Comparison of ENCODE assay signal across 8 cellular contexts in the genomic region with DNA sequence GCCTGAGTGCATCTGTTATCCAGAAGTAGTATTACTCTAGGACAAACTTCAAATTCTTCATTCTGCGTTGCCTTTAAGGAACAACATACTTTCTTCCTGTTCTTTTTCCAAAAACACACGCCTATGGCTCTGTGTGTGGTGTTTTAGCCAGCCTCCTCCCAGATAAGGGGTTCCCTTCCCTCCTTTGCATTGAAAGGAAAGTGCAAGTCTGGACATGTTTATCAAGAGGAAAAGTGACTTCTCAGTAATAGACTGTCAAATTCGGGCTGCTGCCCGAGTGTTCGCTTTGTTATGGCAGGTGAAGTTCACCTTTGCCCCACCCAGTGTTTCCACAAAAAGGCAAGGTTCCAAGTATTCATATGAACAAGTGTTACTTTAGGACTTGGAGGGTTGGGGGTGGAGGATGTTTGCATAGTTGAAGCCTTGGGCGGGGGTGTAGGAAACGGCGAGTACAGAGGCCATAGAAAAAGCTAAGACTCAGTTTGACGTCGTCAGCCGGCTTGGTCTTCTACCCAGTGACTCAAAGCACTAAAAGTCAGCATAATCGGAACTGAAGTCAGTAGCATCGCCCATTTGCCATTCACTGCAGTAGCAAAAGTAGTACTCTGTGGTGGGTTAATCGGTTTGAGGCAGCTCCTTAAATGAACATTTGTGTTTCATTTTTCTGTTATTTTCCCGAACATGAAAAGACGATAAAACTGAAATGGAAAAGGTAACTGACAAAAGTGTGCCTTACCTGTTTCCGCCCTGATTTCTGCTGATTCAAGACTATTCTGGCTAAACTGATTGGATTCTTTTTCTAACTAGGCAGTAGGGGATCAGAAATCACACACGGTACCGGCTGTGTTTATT. TPM values are rescaled to one million over a fixed set of nuclear protein-coding genes. Genes with fewer than 3 reads are reported as not detected.
A peak's percentile ranks its signal among the peaks of the same experiment; 100 is the strongest.
DNase-seq lines count a peak whose midpoint lies in the region; ATAC-seq and TF ChIP-seq lines count a peak whose summit lies in the region.

No MANE protein-coding gene starts in this region.

- POLR2A ChIA-PET in activated CD4-positive, alpha-beta memory T cell treated with anti-CD3 and anti-CD28 coated beads, Interleukin-2, amount 10 ng/mL, durations not matched to agents 7 days and 5 days (lab: Charles Lee) = interaction anchor here (0.8 to 11.8 kb wide), 36 partner anchors 9 to 666 kb away, joined by 3 to 241 read pairs (median 6); a partner anchor contains a TSS

- no peak overlapping the region for H2AFZ ChIP-seq in KMS-11 (ENCODE audit: low read depth)

- peak; percentile 87 for DNase-seq in activated CD4-positive, alpha-beta memory T cell treated with anti-CD3 and anti-CD28 coated beads, Interleukin-2, amount 10 ng/mL, durations not matched to agents 7 days and 5 days
- no peak for DNase-seq in epithelial cell of proximal tubule (ENCODE audit: low read depth)
- DNase-seq in progenitor cell of endocrine pancreas (ENCODE audit: low spot score, unreplicated experiment) = no peak
- no peak for DNase-seq in anterior cingulate cortex (lab: John Stamatoyannopoulos, UW)

- peaks cover 32% of the 10 kb centered on the region for H3K4me1 ChIP-seq in KMS-11 (ENCODE audit: low read depth, poor library complexity, severe bottlenecking)

- H3K4me3 Mint-ChIP-seq in activated CD4-positive, alpha-beta memory T cell treated with anti-CD3 and anti-CD28 coated beads, Interleukin-2, amount 10 ng/mL, durations not matched to agents 7 days and 5 days = peak overlapping the region; percentile 87
- H3K4me3 Mint-ChIP-seq in progenitor cell of endocrine pancreas (ENCODE audit: low read depth) = peak overlapping the region; percentile 44

- H4K20me1 ChIP-seq in KMS-11 (ENCODE audit: insufficient read depth) = no peaks in the 10 kb centered on the region

- ATAC-seq in GM19351 (IDR thresholded peaks at IDR 0.05; ENCODE audit: unreplicated experiment) (peak; percentile 47), HG03135 (IDR thresholded peaks at IDR 0.05; ENCODE audit: unreplicated experiment) (no peak), GM19397 (IDR thresholded peaks at IDR 0.05; ENCODE audit: unreplicated experiment) (no peak)

- H3K36me3 Mint-ChIP-seq in activated CD4-positive, alpha-beta memory T cell treated with anti-CD3 and anti-CD28 coated beads, Interleukin-2, amount 10 ng/mL, durations not matched to agents 7 days and 5 days (ENCODE audit: low read depth) = peaks cover 98% of the 10 kb centered on the region
- no peaks in the 10 kb centered on the region for H3K36me3 Mint-ChIP-seq in progenitor cell of endocrine pancreas (ENCODE audit: insufficient read depth)

- no peak for TF ChIP-seq CTCF in KMS-11 (conservative IDR thresholded peaks at IDR 0.05; ENCODE audit: low read depth, low read length)
- no peak for TF ChIP-seq CTCF in epithelial cell of proximal tubule (conservative IDR thresholded peaks at IDR 0.05; ENCODE audit: low read depth, low read length)
- no peak for TF ChIP-seq CTCF in progenitor cell of endocrine pancreas (IDR thresholded peaks at IDR 0.05; ENCODE audit: unreplicated experiment)

- H3K4me3 ChIP-seq in KMS-11 (IDR thresholded peaks at IDR 0.05; ENCODE audit: insufficient read depth, low read depth, low read length) (no peak overlapping the region), epithelial cell of proximal tubule (ENCODE audit: low read depth, low read length) (peak overlapping the region; percentile 20)

- H3K9me3 Mint-ChIP-seq in activated CD4-positive, alpha-beta memory T cell treated with anti-CD3 and anti-CD28 coated beads, Interleukin-2, amount 10 ng/mL, durations not matched to agents 7 days and 5 days = no peaks in the 10 kb centered on the region
- no peaks in the 10 kb centered on the region for H3K9me3 Mint-ChIP-seq in progenitor cell of endocrine pancreas (ENCODE audit: low read depth)

- H3K27me3 Mint-ChIP-seq in activated CD4-positive, alpha-beta memory T cell treated with anti-CD3 and anti-CD28 coated beads, Interleukin-2, amount 10 ng/mL, durations not matched to agents 7 days and 5 days = no peaks in the 10 kb centered on the region
- H3K27me3 Mint-ChIP-seq in progenitor cell of endocrine pancreas = peaks cover 27% of the 10 kb centered on the region

- no peaks in the 10 kb centered on the region for H3K27me3 ChIP-seq in KMS-11 (ENCODE audit: insufficient read depth, low read depth)

- peaks cover 100% of the 10 kb centered on the region for H3K79me2 ChIP-seq in KMS-11 (ENCODE audit: insufficient read depth, low read depth)

- H3K4me1 Mint-ChIP-seq in activated CD4-positive, alpha-beta memory T cell treated with anti-CD3 and anti-CD28 coated beads, Interleukin-2, amount 10 ng/mL, durations not matched to agents 7 days and 5 days = peaks cover 71% of the 10 kb centered on the region
- H3K4me1 Mint-ChIP-seq in progenitor cell of endocrine pancreas (ENCODE audit: low read depth) = peaks cover 34% of the 10 kb centered on the region

- peaks cover 50% of the 10 kb centered on the region; the same call in 1 of the 2 replicates for H3K36me3 ChIP-seq in KMS-11 (ENCODE audit: insufficient read depth)

- peak overlapping the region; percentile 75 for H3K4me2 ChIP-seq in KMS-11

- peak overlapping the region; percentile 95 for H3K27ac ChIP-seq in KMS-11

- CTCF ChIA-PET in activated CD4-positive, alpha-beta memory T cell treated with anti-CD3 and anti-CD28 coated beads, Interleukin-2, amount 10 ng/mL, durations not matched to agents 7 days and 5 days (lab: Charles Lee) = interaction anchor here (1.1 to 4.4 kb wide), 8 partner anchors 9 to 204 kb away, joined by 3 to 19 read pairs (median 7); a partner anchor contains a TSS

- peak overlapping the region; percentile 97 for H3K27ac Mint-ChIP-seq in activated CD4-positive, alpha-beta memory T cell treated with anti-CD3 and anti-CD28 coated beads, Interleukin-2, amount 10 ng/mL, durations not matched to agents 7 days and 5 days
- H3K27ac Mint-ChIP-seq in progenitor cell of endocrine pancreas = peak overlapping the region; percentile 83

- H3K9ac ChIP-seq in KMS-11 = peak overlapping the region; percentile 95

RNA-seq across cellular contexts. Expression of a gene that starts 12.5 kb away (rescaled TPM):
- 100 to 1,000 TPM; 112 to 115 TPM for total RNA-seq in activated CD4-positive, alpha-beta memory T cell treated with anti-CD3 and anti-CD28 coated beads, Interleukin-2, amount 10 ng/mL, durations not matched to agents 7 days and 5 days
- 0.14 and 1.0 TPM in 2 replicates for total RNA-seq in epithelial cell of proximal tubule
- total RNA-seq in progenitor cell of endocrine pancreas = 4.3 and 8.9 TPM in 2 replicates

Comparison
In these comparisons a context has a peak if more than half of its experiments do, and no peak if none do; other contexts are left out.
1. RNA of a gene that starts 12.5 kb away (total RNA-seq): 112 to 115 TPM in activated CD4-positive, alpha-beta memory T cell treated with anti-CD3 and anti-CD28 coated beads, Interleukin-2, amount 10 ng/mL, durations not matched to agents 7 days and 5 days; 4.3 to 8.9 TPM in progenitor cell of endocrine pancreas and 0.14 to 1.0 TPM in epithelial cell of proximal tubule; every median in the first group is over 10 times any median in the second.